ENCODE assay signal across 8 cellular contexts in genomic region chr15:90232941-90233700, GRCh38. TPM values are rescaled to one million over a fixed set of nuclear protein-coding genes. Genes with fewer than 3 reads are reported as not detected.
A peak's percentile ranks its signal among the peaks of the same experiment; 100 is the strongest.
DNase-seq lines count a peak whose midpoint lies in the region; ATAC-seq and TF ChIP-seq lines count a peak whose summit lies in the region.

No MANE protein-coding gene starts in this region.

- peaks cover 14% of the 10 kb centered on the region; the same call in 1 of the 2 replicates for H3K4me1 ChIP-seq in GM23338 (ENCODE audit: insufficient read depth)
- peaks cover 3 to 17% of the 10 kb centered on the region in 2 donors for H3K4me1 ChIP-seq in lung (ENCODE audit: control insufficient read depth in 2 of 2, insufficient read depth in 2 of 2, low read length in 2 of 2)

- H3K36me3 Mint-ChIP-seq in GM23338 (ENCODE audit: low read depth), result peaks cover 13% of the 10 kb centered on the region

- intact Hi-C loops in dorsolateral prefrontal cortex (cut with DNase I), result loop anchor here (5.0 to 10.0 kb wide), 3 partner anchors 34 to 478 kb away; partner anchors contain the start of genes MESP1 (in 1 of the 2) and NGRN (in 1 of the 2)

- H3K27ac ChIP-seq in GM23338 (ENCODE audit: low read depth), result peak overlapping the region; percentile 16; the same call in 1 of the 2 replicates
- peak overlapping the region in 58 of 59 donors; percentile 33 to 95 (median 86) for H3K27ac ChIP-seq in dorsolateral prefrontal cortex
- peak overlapping the region; percentile 89 to 97 for H3K27ac ChIP-seq in lung (ENCODE audit: low read depth in 1 of 2, low read length in 1 of 2)

- no peaks in the 10 kb centered on the region for H3K9me3 ChIP-seq in lung (ENCODE audit: control insufficient read depth in 2 of 2, insufficient read depth in 1 of 2, low read length in 1 of 2)

- H3K9me3 Mint-ChIP-seq in GM23338, result no peaks in the 10 kb centered on the region

- H3K9me2 ChIP-seq in GM23338 (ENCODE audit: insufficient read depth), result no peaks in the 10 kb centered on the region

- peaks cover 11% of the 10 kb centered on the region; the same call in 1 of the 2 replicates for H3F3A ChIP-seq in GM23338 (replicated peaks; ENCODE audit: low read depth)

- H4K20me1 ChIP-seq in GM23338 (replicated peaks; ENCODE audit: insufficient read depth), result no peaks in the 10 kb centered on the region

- peaks cover 7% of the 10 kb centered on the region for H3K4me1 Mint-ChIP-seq in GM23338

- TF ChIP-seq CTCF in GM23338 (conservative IDR thresholded peaks at IDR 0.05; ENCODE audit: low read depth in 2 of 2) (peak; percentile 56 to 70), dorsolateral prefrontal cortex (IDR thresholded peaks at IDR 0.05 in 54 of 56, conservative IDR thresholded peaks at IDR 0.05 in 2 of 56; ENCODE audit: low read depth in 1 of 56, partially characterized antibody in 56 of 56) (peak in 39 of 56 donors; percentile 5 to 56 (median 31)), lung (IDR thresholded peaks at IDR 0.05; ENCODE audit: control extremely low read depth, extremely low read depth) (no peak)

- peak; percentile 87 for DNase-seq in GM23338 (ENCODE audit: low spot score)
- peak; percentile 46 to 60 for DNase-seq in Kasumi-1 (lab: John Stamatoyannopoulos, UW)
- DNase-seq in activated CD4-positive, CD25-positive, alpha-beta regulatory T cell (lab: John Stamatoyannopoulos, UW), result peak in 3 of 4 experiments; percentile 30 to 46 (median 36)
- peak in 2 of 10 donors; percentile 27 to 36 for DNase-seq in dorsolateral prefrontal cortex
- DNase-seq in lung (ENCODE audit: low spot score), result peak; percentile 73
- peak; percentile 49 to 59 for DNase-seq in stimulated activated CD8-positive, alpha-beta memory T cell treated with anti-CD3 and anti-CD28 coated beads, Interleukin-15, amount 100 ng/mL, for 48 hours (ENCODE audit: low read depth in 2 of 2)
- no peak for DNase-seq in central memory CD4-positive, alpha-beta T cell

- H3K4me3 Mint-ChIP-seq in GM23338, result peak overlapping the region; percentile 76

- H3K27ac Mint-ChIP-seq in GM23338, result no peak overlapping the region

- no peaks in the 10 kb centered on the region for H3K27me3 ChIP-seq in GM23338 (ENCODE audit: insufficient read depth)
- H3K27me3 ChIP-seq in dorsolateral prefrontal cortex, result no peaks in the 10 kb centered on the region
- H3K27me3 ChIP-seq in lung (ENCODE audit: control insufficient read depth, insufficient read depth), result no peaks in the 10 kb centered on the region

- WGBS in lung, 2 donors, result 3 to 4% methylated on average over 30 of the region's 30 CpGs

- H3K4me3 ChIP-seq in GM08714 (ENCODE audit: low read length) (peak overlapping the region; percentile 79), GM23338 (peak overlapping the region; percentile 85), dorsolateral prefrontal cortex (peak overlapping the region; percentile 55 to 98 (median 91)), lung (peak overlapping the region; percentile 86)

- H3K79me2 ChIP-seq in GM23338 (replicated peaks; ENCODE audit: insufficient read depth), result no peaks in the 10 kb centered on the region

- H3K36me3 ChIP-seq in GM23338 (ENCODE audit: insufficient read depth) (peaks cover 7% of the 10 kb centered on the region; the same call in 1 of the 2 replicates), lung (ENCODE audit: control insufficient read depth in 2 of 2, insufficient read depth in 2 of 2, low read length in 2 of 2) (peaks cover 7 to 22% of the 10 kb centered on the region in 2 donors)

- peaks cover 11% of the 10 kb centered on the region for H3K27me3 Mint-ChIP-seq in GM23338 (ENCODE audit: insufficient read depth, low read depth, poor library complexity)

- ATAC-seq in GM23338 (peak; percentile 88), lung (ENCODE audit: insufficient read depth, low FRiP score) (peak; percentile 63)

- peak overlapping the region; percentile 98 for H2AFZ ChIP-seq in GM23338

- H3K4me2 ChIP-seq in GM23338, result peak overlapping the region; percentile 89

TF ChIP-seq in GM23338, 12 proteins besides CTCF, POLR2A, EP300 and RAD21 (continues in another document):
- TF ChIP-seq EZH2phosphoT487 (IDR thresholded peaks at IDR 0.05; ENCODE audit: unreplicated experiment) (no peak), REST (IDR thresholded peaks at IDR 0.05; ENCODE audit: unreplicated experiment) (no peak), ZNF331 (CRISPR knock-in tag; IDR thresholded peaks at IDR 0.05; ENCODE audit: low read depth) (no peak), JUNB (IDR thresholded peaks at IDR 0.05; ENCODE audit: unreplicated experiment) (no peak)

RNA-seq across cellular contexts. Expression of gene CIB1, which starts 0.6 kb away (rescaled TPM):
- total RNA-seq in GM23338 (2014; rRNA removed; shearing (Covaris generic)), result 9.8 and 11.2 TPM in 2 replicates
- polyA plus RNA-seq in GM23338 (2016; fragmentation: Nextera tagmentation; extraction: Ambion mirVana), result 33.5 and 35.9 TPM in 2 replicates
- total RNA-seq in dorsolateral prefrontal cortex, result 10 to 100 TPM; 22.2 to 60.6 (median 33.3) TPM
- total RNA-seq in lung, result 100 to 1,000 TPM in 1 of 2 donors, 10 to 100 TPM in 1; 38.2 to 116 TPM
- 100 to 1,000 TPM; 142 to 189 TPM for polyA plus RNA-seq in lung

RNA-seq across cellular contexts. Expression of gene GDPGP1, which starts 0.9 kb away (rescaled TPM):
- total RNA-seq in GM23338 (2014; rRNA removed; shearing (Covaris generic)), result 1.2 and 3.8 TPM in 2 replicates
- polyA plus RNA-seq in GM23338 (2016; fragmentation: Nextera tagmentation; extraction: Ambion mirVana), result 0.52 and 0.61 TPM in 2 replicates
- 10 to 100 TPM in 109 of 120 experiments, 1 to 10 TPM in 11; 7.3 to 21.9 (median 14.1) TPM for total RNA-seq in dorsolateral prefrontal cortex
- total RNA-seq in lung, result 10 to 100 TPM in 1 of 2 donors, 1 to 10 TPM in 1; 6.0 to 11.0 TPM
- polyA plus RNA-seq in lung, result 1 to 10 TPM; 3.4 to 4.4 TPM

RNA-seq across cellular contexts. Expression of gene TTLL13, which starts 16.2 kb away (rescaled TPM):
- total RNA-seq in GM23338 (2014; rRNA removed; shearing (Covaris generic)), result not detected in 2 replicates
- polyA plus RNA-seq in GM23338 (2016; fragmentation: Nextera tagmentation; extraction: Ambion mirVana) (not detected in 2 replicates), lung (under 1 TPM; 0.11 to 0.12 TPM)
- total RNA-seq in dorsolateral prefrontal cortex (1 to 10 TPM in 56 of 120 experiments, under 1 TPM in 51, not detected in 13; 0.14 to 3.2 (median 1.1) TPM), lung (1 to 10 TPM in 1 of 2 donors, under 1 TPM in 1; 0.34 to 1.4 TPM)

RNA-seq across cellular contexts. Expression of gene SEMA4B, which starts 32.0 kb away (rescaled TPM):
- 41.2 and 48.2 TPM in 2 replicates for total RNA-seq in GM23338 (2014; rRNA removed; shearing (Covaris generic))
- polyA plus RNA-seq in GM23338 (2016; fragmentation: Nextera tagmentation; extraction: Ambion mirVana) (16.7 and 19.5 TPM in 2 replicates), lung (10 to 100 TPM; 24.0 to 80.4 TPM)
- total RNA-seq in dorsolateral prefrontal cortex (100 to 1,000 TPM in 10 of 120 experiments, 10 to 100 TPM in 110; 21.9 to 147 (median 66.9) TPM), lung (10 to 100 TPM; 59.1 to 87.5 TPM)

RNA-seq across cellular contexts. Expression of gene NGRN, which starts 32.4 kb away (rescaled TPM):
- total RNA-seq in GM23338 (2014; rRNA removed; shearing (Covaris generic)), result 92.2 and 131 TPM in 2 replicates
- polyA plus RNA-seq in GM23338 (2016; fragmentation: Nextera tagmentation; extraction: Ambion mirVana), result 79.2 and 88.9 TPM in 2 replicates
- 100 to 1,000 TPM; 106 to 361 (median 278) TPM for total RNA-seq in dorsolateral prefrontal cortex
- 10 to 100 TPM; 85.2 to 89.2 TPM for total RNA-seq in lung
- 10 to 100 TPM; 55.2 to 57.3 TPM for polyA plus RNA-seq in lung

Comparison
In these comparisons a context has a peak if more than half of its experiments do, and no peak if none do; other contexts are left out.
1. H3K27ac ChIP-seq: peak in every context shown above with its lines; median percentile 93 in lung; 86 in dorsolateral prefrontal cortex; 16 in GM23338.